In genomic region chr1:161739865-161740566, GRCh38 we compare ENCODE assay signal across 1 cellular context.
A peak's percentile ranks its signal among the peaks of the same experiment; 100 is the strongest.
TF ChIP-seq lines count a peak whose summit lies in the region.

No MANE protein-coding gene starts in this region.

TF ChIP-seq in GM12878, 131 proteins besides CTCF, POLR2A, EP300 and RAD21:
- peak; percentile 40 to 42; a peak in 1 of 4 replicates for TF ChIP-seq IKZF2 (IDR thresholded peaks at IDR 0.05)
- 0 out of 2 replicates have a peak, but pooled peaks have one; percentile 4 for TF ChIP-seq YY1 (IDR thresholded peaks at IDR 0.05; ENCODE audit: low read depth, low read length)
- no peak for TF ChIP-seq NFYA (IDR thresholded peaks at IDR 0.05; ENCODE audit: borderline replicate concordance, low read depth, low read length)
- peak; percentile 37; the same call in 1 of the 2 replicates for TF ChIP-seq ATF2 (IDR thresholded peaks at IDR 0.05; ENCODE audit: low read length)
- peak; percentile 68 for TF ChIP-seq IRF4 (IDR thresholded peaks at IDR 0.05; ENCODE audit: low read depth, low read length)
- no peak for TF ChIP-seq HSF1 (IDR thresholded peaks at IDR 0.05; ENCODE audit: low read depth, low read length)
- TF ChIP-seq STAT1 (conservative IDR thresholded peaks at IDR 0.05), result no peak
- TF ChIP-seq RBBP5 (conservative IDR thresholded peaks at IDR 0.05), result no peak
- no peak for TF ChIP-seq CHD1 (IDR thresholded peaks at IDR 0.05; ENCODE audit: low read depth, low read length)
- no peak for TF ChIP-seq CREB1 (IDR thresholded peaks at IDR 0.05; ENCODE audit: low read depth)
- TF ChIP-seq POU2F2 (IDR thresholded peaks at IDR 0.05; ENCODE audit: borderline replicate concordance, low read depth, low read length), result peak; percentile 79; the same call in 1 of the 3 replicates
- peak in 1 of 2 experiments; percentile 40; a peak in 1 of 4 replicates for TF ChIP-seq ETV6 (conservative IDR thresholded peaks at IDR 0.05 in 1 of 2, IDR thresholded peaks at IDR 0.05 in 1 of 2; ENCODE audit: borderline replicate concordance in 1 of 2, low read depth in 1 of 2)
- TF ChIP-seq DPF2 (IDR thresholded peaks at IDR 0.05), result 0 out of 2 replicates have a peak, but pooled peaks have one; percentile 40
- no peak for TF ChIP-seq NBN (IDR thresholded peaks at IDR 0.05)
- TF ChIP-seq NFIC (IDR thresholded peaks at IDR 0.05; ENCODE audit: low read depth, low read length), result peak; percentile 58; the same call in 1 of the 2 replicates
- TF ChIP-seq MEF2A (IDR thresholded peaks at IDR 0.05; ENCODE audit: insufficient read depth, low read depth, low read length), result 0 out of 2 replicates have a peak, but pooled peaks have one; percentile 24
- no peak for TF ChIP-seq SUZ12 (IDR thresholded peaks at IDR 0.05; ENCODE audit: unreplicated experiment)
- TF ChIP-seq BCLAF1 (IDR thresholded peaks at IDR 0.05), result no peak
- TF ChIP-seq CUX1 (IDR thresholded peaks at IDR 0.05; ENCODE audit: insufficient replicate concordance, low read depth, low read length), result peak; percentile 17
- TF ChIP-seq RUNX3 (IDR thresholded peaks at IDR 0.05; ENCODE audit: low read length), result peak; percentile 66
- TF ChIP-seq SPI1 (IDR thresholded peaks at IDR 0.05; ENCODE audit: borderline replicate concordance, insufficient read depth, low read depth, low read length), result peak; percentile 96
- no peak for TF ChIP-seq RELA (IDR thresholded peaks at IDR 0.05; ENCODE audit: borderline replicate concordance, partially characterized antibody)
- TF ChIP-seq EED (IDR thresholded peaks at IDR 0.05; ENCODE audit: low read depth), result peak; percentile 53; the same call in 1 of the 2 replicates
- peak; percentile 25; the same call in 1 of the 2 replicates for TF ChIP-seq BACH1 (IDR thresholded peaks at IDR 0.05; ENCODE audit: borderline replicate concordance)
- TF ChIP-seq PAX5 (IDR thresholded peaks at IDR 0.05; ENCODE audit: borderline replicate concordance, low read depth, low read length), result peak; percentile 66; the same call in 1 of the 2 replicates
- TF ChIP-seq TCF12 (IDR thresholded peaks at IDR 0.05; ENCODE audit: low read depth, low read length), result 0 out of 2 replicates have a peak, but pooled peaks have one; percentile 36
- peak; percentile 31; the same call in 1 of the 2 replicates for TF ChIP-seq MXI1 (IDR thresholded peaks at IDR 0.05; ENCODE audit: low read depth, low read length)
- TF ChIP-seq BMI1 (IDR thresholded peaks at IDR 0.05; ENCODE audit: borderline replicate concordance), result no peak
- 0 out of 2 replicates have a peak, but pooled peaks have one; percentile 38 for TF ChIP-seq TCF3 (IDR thresholded peaks at IDR 0.05; ENCODE audit: borderline replicate concordance, insufficient read depth, low read depth, low read length)
- peak; percentile 55 for TF ChIP-seq PBX3 (IDR thresholded peaks at IDR 0.05; ENCODE audit: insufficient replicate concordance, low read depth, low read length)
- TF ChIP-seq IKZF1 (conservative IDR thresholded peaks at IDR 0.05), result 0 out of 2 replicates have a peak, but pooled peaks have one; percentile 15
- no peak for TF ChIP-seq ATF7 (IDR thresholded peaks at IDR 0.05; ENCODE audit: low read depth)
- no peak for TF ChIP-seq POLR2AphosphoS2 (IDR thresholded peaks at IDR 0.05; ENCODE audit: low read depth, low read length)
- TF ChIP-seq MTA2 (IDR thresholded peaks at IDR 0.05; ENCODE audit: low read depth), result peak; percentile 25; the same call in 1 of the 2 replicates
- peak; percentile 35; the same call in 1 of the 2 replicates for TF ChIP-seq CREM (IDR thresholded peaks at IDR 0.05; ENCODE audit: low read depth)
- TF ChIP-seq PKNOX1 (IDR thresholded peaks at IDR 0.05), result peak; percentile 85
- TF ChIP-seq BCL11A (IDR thresholded peaks at IDR 0.05; ENCODE audit: low read depth, low read length), result peak; percentile 74
TF ChIP-seq in GM12878: peak in this region for 24.
